Comparison of ENCODE assay signal across 21 cellular contexts in genomic region chr11:76562541-76562940, GRCh38.
A peak's percentile ranks its signal among the peaks of the same experiment; 100 is the strongest.
DNase-seq lines count a peak whose midpoint lies in the region; ATAC-seq and TF ChIP-seq lines count a peak whose summit lies in the region.
"Had no signal": no experiment of that assay in that cellular context is flagged by ENCODE, and none has a peak within 500 bp of the region (broad histone marks: within the 10 kb centered on the region; RNA-seq: fewer than 3 reads in every experiment).

No MANE protein-coding gene starts in this region.

- H2AK5ac ChIP-seq in neuronal stem cell (ENCODE audit: low read depth, low read length), result no peak overlapping the region

- H2BK5ac ChIP-seq in neuronal stem cell (ENCODE audit: low read length), result no peak overlapping the region

- H3K14ac ChIP-seq in neuronal stem cell (ENCODE audit: low read length), result no peak overlapping the region

- peaks cover 0 to 20% (median 15%) of the 10 kb centered on the region in 11 experiments; a peak in 17 of 22 replicates for H3K9me3 ChIP-seq in BLaER1 treated with 17β-estradiol and CSF1 and Interleukin-3, amounts not matched to agents 10 nM and 100 nM (replicated peaks in 1 of 11)
- H3K9me3 ChIP-seq in neuronal stem cell (replicated peaks in 1 of 2; ENCODE audit: control insufficient read depth in 2 of 2, insufficient read depth in 1 of 2, low read depth in 1 of 2, low read length in 2 of 2) (peaks cover 0 to 3% of the 10 kb centered on the region in 2 donors), mucosa of descending colon (no peaks in the 10 kb centered on the region)
- H3K9me3 ChIP-seq: BE2C had no signal

- H3K36me3 ChIP-seq in BLaER1 treated with 17β-estradiol and CSF1 and Interleukin-3, amounts not matched to agents 10 nM and 100 nM, result no peaks in the 10 kb centered on the region
- H3K36me3 ChIP-seq in neuronal stem cell (replicated peaks in 1 of 2; ENCODE audit: control insufficient read depth in 2 of 2, insufficient read depth in 2 of 2, low read length in 2 of 2) (no peaks in the 10 kb centered on the region), mucosa of descending colon (ENCODE audit: low read depth) (no peaks in the 10 kb centered on the region)
- H3K36me3 ChIP-seq: BE2C had no signal

- no CpG with 5 or more reads among the region's 3 CpGs for WGBS in neuronal stem cell (ENCODE audit: extremely low coverage in 2 of 2, insufficient read length in 2 of 2, insufficient replicate concordance in 1 of 2), 2 donors

- no peaks in the 10 kb centered on the region for H3K27me3 ChIP-seq in BLaER1 treated with 17β-estradiol and CSF1 and Interleukin-3, amounts not matched to agents 10 nM and 100 nM
- H3K27me3 ChIP-seq in neuronal stem cell (ENCODE audit: control insufficient read depth in 3 of 3, insufficient read depth in 3 of 3, low read depth in 1 of 3, low read length in 3 of 3), result no peaks in the 10 kb centered on the region
- H3K27me3 ChIP-seq: BE2C had no signal

- peaks cover 0 to 8% (median 0%) of the 10 kb centered on the region in 11 experiments; a peak in 1 of 22 replicates for H4K20me1 ChIP-seq in BLaER1 treated with 17β-estradiol and CSF1 and Interleukin-3, amounts not matched to agents 10 nM and 100 nM

- no peak overlapping the region for H3K4me3 ChIP-seq in BLaER1 treated with 17β-estradiol and CSF1 and Interleukin-3, amounts not matched to agents 10 nM and 100 nM
- H3K4me3 ChIP-seq in neuronal stem cell (ENCODE audit: low read length in 2 of 2) (no peak overlapping the region), mucosa of descending colon (no peak overlapping the region)
- H3K4me3 ChIP-seq: GM12878 had no signal

- ATAC-seq in mucosa of descending colon, result no peak
- ATAC-seq: GM12878 had no signal

- H2BK12ac ChIP-seq in neuronal stem cell (ENCODE audit: low read length), result no peak overlapping the region

- intact Hi-C loops in mucosa of descending colon (cut with DNase I, micrococcal nuclease), result no loop called here

- no peak overlapping the region for H3K9ac ChIP-seq in BLaER1 treated with 17β-estradiol and CSF1 and Interleukin-3, amounts not matched to agents 10 nM and 100 nM
- H3K9ac ChIP-seq in neuronal stem cell (ENCODE audit: low read depth, low read length, poor library complexity), result no peak overlapping the region

- peaks cover 39 to 52% (median 47%) of the 10 kb centered on the region in 10 experiments for H3K4me1 ChIP-seq in BLaER1 treated with 17β-estradiol and CSF1 and Interleukin-3, amounts not matched to agents 10 nM and 100 nM
- H3K4me1 ChIP-seq in neuronal stem cell (ENCODE audit: control insufficient read depth in 2 of 2, insufficient read depth in 1 of 2, low read depth in 1 of 2, low read length in 2 of 2), result no peaks in the 10 kb centered on the region
- H3K4me1 ChIP-seq in mucosa of descending colon (ENCODE audit: low read depth), result no peaks in the 10 kb centered on the region
- H3K4me1 ChIP-seq: BE2C had no signal

- no peak overlapping the region for H3K27ac ChIP-seq in BLaER1 treated with 17β-estradiol and CSF1 and Interleukin-3, amounts not matched to agents 10 nM and 100 nM
- no peak overlapping the region for H3K27ac ChIP-seq in neuronal stem cell (replicated peaks; ENCODE audit: low read length)

- H4K91ac ChIP-seq in neuronal stem cell (ENCODE audit: low read depth, low read length, poor library complexity), result no peak overlapping the region

- no peak overlapping the region for H3K4ac ChIP-seq in neuronal stem cell (ENCODE audit: low read length)

- H3K18ac ChIP-seq in neuronal stem cell (ENCODE audit: low read length), result no peak overlapping the region

- DNase-seq in dermis blood vessel endothelial cell, result peak; percentile 52
- DNase-seq in neuronal stem cell (ENCODE audit: low spot score), result no peak
- DNase-seq in mucosa of descending colon, result no peak
- DNase-seq in HuH-7 (ENCODE audit: low spot score), result no peak
- DNase-seq: 8988T; ACHN; BE2C; C1 segment of cervical spinal cord; CD4-positive, alpha-beta memory T cell; CD4-positive, CD25-positive, alpha-beta regulatory T cell; CD8-positive, alpha-beta memory T cell; COR-L47; DMS 273 treated with DMSO at 0.1 percent for 48 hours; DMS153; DMS53; DMS79; DND-41; EL; GDM1 had no signal

- no peak overlapping the region for H2AFZ ChIP-seq in neuronal stem cell (ENCODE audit: low read length)

- peak overlapping the region in 7 of 11 experiments; percentile 70 to 92 (median 79); a peak in 7 of 22 replicates for H3K4me2 ChIP-seq in BLaER1 treated with 17β-estradiol and CSF1 and Interleukin-3, amounts not matched to agents 10 nM and 100 nM
- no peak overlapping the region for H3K4me2 ChIP-seq in neuronal stem cell (ENCODE audit: insufficient read depth, low read length, poor library complexity, severe bottlenecking)

- H2BK15ac ChIP-seq in neuronal stem cell (ENCODE audit: low read length), result no peak overlapping the region

- TF ChIP-seq CTCF in mucosa of descending colon (IDR thresholded peaks at IDR 0.05), result no peak

- no peak overlapping the region for H2BK120ac ChIP-seq in neuronal stem cell (ENCODE audit: low read depth, low read length)

- H3K23ac ChIP-seq in neuronal stem cell (ENCODE audit: low read depth, low read length, poor library complexity), result no peak overlapping the region

- no peak overlapping the region for H4K8ac ChIP-seq in neuronal stem cell (ENCODE audit: low read depth, low read length)

- H3K79me1 ChIP-seq in neuronal stem cell (ENCODE audit: low read depth, low read length), result no peaks in the 10 kb centered on the region
